ENCODE assay signal across 8 cellular contexts in genomic region chr7:30347226-30348082, GRCh38.
A peak's percentile ranks its signal among the peaks of the same experiment; 100 is the strongest.
DNase-seq lines count a peak whose midpoint lies in the region; ATAC-seq and TF ChIP-seq lines count a peak whose summit lies in the region.

No MANE protein-coding gene starts in this region.

- peak; percentile 19 for ATAC-seq in GM19351 (IDR thresholded peaks at IDR 0.05; ENCODE audit: unreplicated experiment)
- peak; percentile 25 for ATAC-seq in HG03196 (IDR thresholded peaks at IDR 0.05; ENCODE audit: unreplicated experiment)
- no peak for ATAC-seq in heart left ventricle
- ATAC-seq in HG03097 (IDR thresholded peaks at IDR 0.05; ENCODE audit: low FRiP score, unreplicated experiment) = no peak

- H3K79me2 ChIP-seq in smooth muscle cell (ENCODE audit: low read depth) = peaks cover 31% of the 10 kb centered on the region

- H3K9ac ChIP-seq in smooth muscle cell (ENCODE audit: low read depth) = peak overlapping the region; percentile 63

- H3K27me3 ChIP-seq in smooth muscle cell (ENCODE audit: low read depth) (no peaks in the 10 kb centered on the region), heart left ventricle (no peaks in the 10 kb centered on the region)

- H3K9me3 ChIP-seq in smooth muscle cell (replicated peaks; ENCODE audit: low read depth) (no peaks in the 10 kb centered on the region), heart left ventricle (peaks cover 0 to 4% (median 0%) of the 10 kb centered on the region in 12 donors)

- peak overlapping the region; percentile 53 for H3K4me3 Mint-ChIP-seq in activated T-helper 2 cell treated with anti-CD3 and anti-CD28 coated beads, Interferon-gamma antibody, Interleukin-2, Interleukin-4, amounts not matched to agents 10 μg/mL and 5 μg/mL and 100 μg/mL, durations not matched to agents 14 hours and 24 hours and 36 hours (ENCODE audit: low read depth)

- TF ChIP-seq CTCF in smooth muscle cell (IDR thresholded peaks at IDR 0.05; ENCODE audit: borderline replicate concordance, insufficient read depth, poor library complexity, severe bottlenecking) (no peak), heart left ventricle (IDR thresholded peaks at IDR 0.05) (no peak)

- H3K9me3 Mint-ChIP-seq in activated T-helper 2 cell treated with anti-CD3 and anti-CD28 coated beads, Interferon-gamma antibody, Interleukin-2, Interleukin-4, amounts not matched to agents 10 μg/mL and 5 μg/mL and 100 μg/mL, durations not matched to agents 14 hours and 24 hours and 36 hours = no peaks in the 10 kb centered on the region

- H3K27ac ChIP-seq in smooth muscle cell (ENCODE audit: low read depth) = peak overlapping the region; percentile 88
- H3K27ac ChIP-seq in heart left ventricle = peak overlapping the region in 1 of 12 donors; percentile 85

- H3K4me3 ChIP-seq in smooth muscle cell = no peak overlapping the region
- no peak overlapping the region for H3K4me3 ChIP-seq in heart left ventricle

- DNase-seq in activated T-helper 2 cell treated with anti-CD3 and anti-CD28 coated beads, Interferon-gamma antibody, Interleukin-2, Interleukin-4, amounts not matched to agents 10 μg/mL and 5 μg/mL and 100 μg/mL, durations not matched to agents 14 hours and 24 hours and 36 hours (ENCODE audit: low spot score) = no peak
- no peak for DNase-seq in smooth muscle cell (lab: John Stamatoyannopoulos, UW; ENCODE audit: unreplicated experiment)
- no peak for DNase-seq in heart left ventricle
- DNase-seq in NCI-H2196 treated with DMSO at 0.1 percent for 48 hours (lab: John Stamatoyannopoulos, UW; ENCODE audit: unreplicated experiment) = no peak
- DNase-seq in kidney glomerular epithelial cell (lab: John Stamatoyannopoulos, UW) = no peak

- no peaks in the 10 kb centered on the region for H3K27me3 Mint-ChIP-seq in activated T-helper 2 cell treated with anti-CD3 and anti-CD28 coated beads, Interferon-gamma antibody, Interleukin-2, Interleukin-4, amounts not matched to agents 10 μg/mL and 5 μg/mL and 100 μg/mL, durations not matched to agents 14 hours and 24 hours and 36 hours (ENCODE audit: low read depth)

- H3F3A ChIP-seq in smooth muscle cell (ENCODE audit: low read depth) = peaks cover 4% of the 10 kb centered on the region

- no peak for TF ChIP-seq POLR2A in heart left ventricle (IDR thresholded peaks at IDR 0.05)

- 79% methylated on average over 2 of the region's 2 CpGs for WGBS in smooth muscle cell (ENCODE audit: low lambda C conversion rate)
- WGBS in heart left ventricle, 4 donors = 94 to 98% (median 95%) methylated on average over 2 of the region's 2 CpGs

- H2AFZ ChIP-seq in smooth muscle cell (ENCODE audit: low read depth) = peak overlapping the region; percentile 26

- H3K4me1 Mint-ChIP-seq in activated T-helper 2 cell treated with anti-CD3 and anti-CD28 coated beads, Interferon-gamma antibody, Interleukin-2, Interleukin-4, amounts not matched to agents 10 μg/mL and 5 μg/mL and 100 μg/mL, durations not matched to agents 14 hours and 24 hours and 36 hours (ENCODE audit: low read depth) = peaks cover 54% of the 10 kb centered on the region

- H3K36me3 ChIP-seq in smooth muscle cell (ENCODE audit: low read depth) (no peaks in the 10 kb centered on the region), heart left ventricle (no peaks in the 10 kb centered on the region)

- intact Hi-C loops in activated T-helper 2 cell treated with anti-CD3 and anti-CD28 coated beads, Interferon-gamma antibody, Interleukin-2, Interleukin-4, amounts not matched to agents 10 μg/mL and 5 μg/mL and 100 μg/mL, durations not matched to agents 14 hours and 24 hours and 36 hours (cut with micrococcal nuclease) = loop anchor here (1.0 to 5.0 kb wide), 6 partner anchors 16 to 320 kb away; partner anchors contain the start of genes FKBP14, NOD1, PLEKHA8 and ZNRF2
- intact Hi-C loops in heart left ventricle (cut with DNase I) = no loop called here

- H3K4me2 ChIP-seq in smooth muscle cell = peak overlapping the region; percentile 68

- peak overlapping the region; percentile 85 for H3K27ac Mint-ChIP-seq in activated T-helper 2 cell treated with anti-CD3 and anti-CD28 coated beads, Interferon-gamma antibody, Interleukin-2, Interleukin-4, amounts not matched to agents 10 μg/mL and 5 μg/mL and 100 μg/mL, durations not matched to agents 14 hours and 24 hours and 36 hours

- H4K20me1 ChIP-seq in smooth muscle cell (ENCODE audit: low read depth) = no peaks in the 10 kb centered on the region

- peaks cover 10% of the 10 kb centered on the region for H3K36me3 Mint-ChIP-seq in activated T-helper 2 cell treated with anti-CD3 and anti-CD28 coated beads, Interferon-gamma antibody, Interleukin-2, Interleukin-4, amounts not matched to agents 10 μg/mL and 5 μg/mL and 100 μg/mL, durations not matched to agents 14 hours and 24 hours and 36 hours (ENCODE audit: low read depth)

- H3K4me1 ChIP-seq in smooth muscle cell (ENCODE audit: low read depth) (peaks cover 23% of the 10 kb centered on the region), heart left ventricle (peaks cover 0 to 88% (median 18%) of the 10 kb centered on the region in 12 donors)

Comparison
In these comparisons a context has a peak if more than half of its experiments do, and no peak if none do; other contexts are left out.
1. ATAC-seq: peak in GM19351 (single experiment) and HG03196 (single experiment); none in heart left ventricle (0 of 4) and HG03097 (single experiment).